Comparison of ENCODE assay signal across 15 cellular contexts in genomic region chr14:100062602-100063001, GRCh38. TPM values are rescaled to one million over a fixed set of nuclear protein-coding genes. Genes with fewer than 3 reads are reported as not detected.
A peak's percentile ranks its signal among the peaks of the same experiment; 100 is the strongest.
DNase-seq lines count a peak whose midpoint lies in the region; ATAC-seq and TF ChIP-seq lines count a peak whose summit lies in the region.
"Had no signal": no experiment of that assay in that cellular context is flagged by ENCODE, and none has a peak within 500 bp of the region (broad histone marks: within the 10 kb centered on the region; RNA-seq: fewer than 3 reads in every experiment).

No MANE protein-coding gene starts in this region.

- DNase-seq in activated CD8-positive, alpha-beta memory T cell treated with anti-CD3 and anti-CD28 coated beads, Interleukin-2, amount 10 ng/mL, durations not matched to agents 7 days and 5 days: peak; percentile 72
- no peak for DNase-seq in activated CD8-positive, alpha-beta memory T cell treated with anti-CD3 and anti-CD28 coated beads, Interleukin-2, amount 50 U/mL, for 4 hours
- DNase-seq in activated B cell treated with CpG ODN at 0.5 μM for 24 hours (no peak), superior temporal gyrus (ENCODE audit: extremely low spot score) (no peak), mesenteric fat pad (ENCODE audit: low spot score) (no peak), NCI-H524 treated with DMSO at 0.1 percent for 48 hours (lab: John Stamatoyannopoulos, UW) (no peak)
- DNase-seq in activated naive CD8-positive, alpha-beta T cell treated with anti-CD3 and anti-CD28 coated beads, Interleukin-2, amount 10 ng/mL, durations not matched to agents 7 days and 5 days: no peak
- DNase-seq: activated CD8-positive, alpha-beta memory T cell treated with anti-CD3 and anti-CD28 coated beads, Interleukin-2, amount 50 U/mL, for 48 hours; H7; hippocampal formation; left colon; NCI-H345; SHP77 treated with DMSO at 0.1 percent for 48 hours had no signal

- H3K4me1 Mint-ChIP-seq in activated CD8-positive, alpha-beta memory T cell treated with anti-CD3 and anti-CD28 coated beads, Interleukin-2, amount 10 ng/mL, durations not matched to agents 7 days and 5 days: peaks cover 68% of the 10 kb centered on the region
- H3K4me1 Mint-ChIP-seq in activated B cell treated with CpG ODN at 0.5 μM for 24 hours: peaks cover 77% of the 10 kb centered on the region
- peaks cover 66% of the 10 kb centered on the region for H3K4me1 Mint-ChIP-seq in activated naive CD8-positive, alpha-beta T cell treated with anti-CD3 and anti-CD28 coated beads, Interleukin-2, amount 10 ng/mL, durations not matched to agents 7 days and 5 days
- H3K4me1 Mint-ChIP-seq in stimulated activated memory B cell treated with anti-CD40 and anti-IgM and Interleukin-4, amounts not matched to agents 10 μg/mL and 1 μg/mL and 100 μg/mL, for 72 hours: peaks cover 92% of the 10 kb centered on the region

- peaks cover 17% of the 10 kb centered on the region for H3K36me3 Mint-ChIP-seq in activated CD8-positive, alpha-beta memory T cell treated with anti-CD3 and anti-CD28 coated beads, Interleukin-2, amount 10 ng/mL, durations not matched to agents 7 days and 5 days
- H3K36me3 Mint-ChIP-seq in activated B cell treated with CpG ODN at 0.5 μM for 24 hours (ENCODE audit: low read depth): peaks cover 7% of the 10 kb centered on the region
- H3K36me3 Mint-ChIP-seq in activated naive CD8-positive, alpha-beta T cell treated with anti-CD3 and anti-CD28 coated beads, Interleukin-2, amount 10 ng/mL, durations not matched to agents 7 days and 5 days: peaks cover 14% of the 10 kb centered on the region
- H3K36me3 Mint-ChIP-seq in stimulated activated memory B cell treated with anti-CD40 and anti-IgM and Interleukin-4, amounts not matched to agents 10 μg/mL and 1 μg/mL and 100 μg/mL, for 72 hours: peaks cover 4% of the 10 kb centered on the region

- TF ChIP-seq CTCF in activated B cell treated with CpG ODN at 0.5 μM for 24 hours (IDR thresholded peaks at IDR 0.05): no peak

- intact Hi-C loops in activated B cell treated with CpG ODN at 0.5 μM for 24 hours (cut with micrococcal nuclease): no loop called here

- POLR2A ChIA-PET in activated B cell treated with CpG ODN at 0.5 μM for 24 hours (lab: Charles Lee): interaction anchor here (0.7 to 2.2 kb wide), 4 partner anchors 9 to 130 kb away, joined by 3 to 9 read pairs (median 6); no protein-coding TSS in a partner anchor
- POLR2A ChIA-PET in activated naive CD8-positive, alpha-beta T cell treated with anti-CD3 and anti-CD28 coated beads, Interleukin-2, amount 10 ng/mL, durations not matched to agents 7 days and 5 days (lab: Charles Lee): interaction anchor here (2.2 to 7.0 kb wide), 3 partner anchors 8 to 19 kb away, joined by 9 to 75 read pairs (median 11); no protein-coding TSS in a partner anchor

- H3K27ac Mint-ChIP-seq in activated CD8-positive, alpha-beta memory T cell treated with anti-CD3 and anti-CD28 coated beads, Interleukin-2, amount 10 ng/mL, durations not matched to agents 7 days and 5 days: peak overlapping the region; percentile 99
- peak overlapping the region; percentile 98 for H3K27ac Mint-ChIP-seq in activated B cell treated with CpG ODN at 0.5 μM for 24 hours
- peak overlapping the region; percentile 97 for H3K27ac Mint-ChIP-seq in activated naive CD8-positive, alpha-beta T cell treated with anti-CD3 and anti-CD28 coated beads, Interleukin-2, amount 10 ng/mL, durations not matched to agents 7 days and 5 days
- H3K27ac Mint-ChIP-seq in stimulated activated memory B cell treated with anti-CD40 and anti-IgM and Interleukin-4, amounts not matched to agents 10 μg/mL and 1 μg/mL and 100 μg/mL, for 72 hours: peak overlapping the region; percentile 97
- H3K27ac Mint-ChIP-seq: progenitor cell of endocrine pancreas had no signal

- peak; percentile 31 for ATAC-seq in activated CD8-positive, alpha-beta memory T cell treated with anti-CD3 and anti-CD28 coated beads, Interleukin-2, amount 10 ng/mL, durations not matched to agents 7 days and 5 days
- no peak for ATAC-seq in activated B cell treated with CpG ODN at 0.5 μM for 24 hours (ENCODE audit: low read depth)
- peak; percentile 15 for ATAC-seq in activated naive CD8-positive, alpha-beta T cell treated with anti-CD3 and anti-CD28 coated beads, Interleukin-2, amount 10 ng/mL, durations not matched to agents 7 days and 5 days (ENCODE audit: low read depth)
- no peak for ATAC-seq in stimulated activated memory B cell treated with anti-CD40 and anti-IgM and Interleukin-4, amounts not matched to agents 10 μg/mL and 1 μg/mL and 100 μg/mL, for 72 hours
- ATAC-seq: left colon had no signal

- no peaks in the 10 kb centered on the region for H3K27me3 Mint-ChIP-seq in activated CD8-positive, alpha-beta memory T cell treated with anti-CD3 and anti-CD28 coated beads, Interleukin-2, amount 10 ng/mL, durations not matched to agents 7 days and 5 days
- no peaks in the 10 kb centered on the region for H3K27me3 Mint-ChIP-seq in activated B cell treated with CpG ODN at 0.5 μM for 24 hours
- H3K27me3 Mint-ChIP-seq in activated naive CD8-positive, alpha-beta T cell treated with anti-CD3 and anti-CD28 coated beads, Interleukin-2, amount 10 ng/mL, durations not matched to agents 7 days and 5 days: no peaks in the 10 kb centered on the region
- H3K27me3 Mint-ChIP-seq in stimulated activated memory B cell treated with anti-CD40 and anti-IgM and Interleukin-4, amounts not matched to agents 10 μg/mL and 1 μg/mL and 100 μg/mL, for 72 hours: no peaks in the 10 kb centered on the region
- H3K27me3 Mint-ChIP-seq: progenitor cell of endocrine pancreas had no signal

- peak overlapping the region; percentile 62 for H3K4me3 Mint-ChIP-seq in activated CD8-positive, alpha-beta memory T cell treated with anti-CD3 and anti-CD28 coated beads, Interleukin-2, amount 10 ng/mL, durations not matched to agents 7 days and 5 days
- peak overlapping the region; percentile 44 for H3K4me3 Mint-ChIP-seq in activated B cell treated with CpG ODN at 0.5 μM for 24 hours
- H3K4me3 Mint-ChIP-seq in activated naive CD8-positive, alpha-beta T cell treated with anti-CD3 and anti-CD28 coated beads, Interleukin-2, amount 10 ng/mL, durations not matched to agents 7 days and 5 days: peak overlapping the region; percentile 96
- H3K4me3 Mint-ChIP-seq in stimulated activated memory B cell treated with anti-CD40 and anti-IgM and Interleukin-4, amounts not matched to agents 10 μg/mL and 1 μg/mL and 100 μg/mL, for 72 hours: peak overlapping the region; percentile 31

- H3K9me3 Mint-ChIP-seq in activated CD8-positive, alpha-beta memory T cell treated with anti-CD3 and anti-CD28 coated beads, Interleukin-2, amount 10 ng/mL, durations not matched to agents 7 days and 5 days (ENCODE audit: low read depth): no peaks in the 10 kb centered on the region
- no peaks in the 10 kb centered on the region for H3K9me3 Mint-ChIP-seq in activated B cell treated with CpG ODN at 0.5 μM for 24 hours
- no peaks in the 10 kb centered on the region for H3K9me3 Mint-ChIP-seq in activated naive CD8-positive, alpha-beta T cell treated with anti-CD3 and anti-CD28 coated beads, Interleukin-2, amount 10 ng/mL, durations not matched to agents 7 days and 5 days
- no peaks in the 10 kb centered on the region for H3K9me3 Mint-ChIP-seq in stimulated activated memory B cell treated with anti-CD40 and anti-IgM and Interleukin-4, amounts not matched to agents 10 μg/mL and 1 μg/mL and 100 μg/mL, for 72 hours

- CTCF ChIA-PET in activated CD8-positive, alpha-beta memory T cell treated with anti-CD3 and anti-CD28 coated beads, Interleukin-2, amount 10 ng/mL, durations not matched to agents 7 days and 5 days (lab: Charles Lee): interaction anchor here (2.1 to 25.9 kb wide), 3 partner anchors 13 to 130 kb away, joined by 8 to 476 read pairs (median 9); partner anchors contain the start of gene EVL
- CTCF ChIA-PET in activated B cell treated with CpG ODN at 0.5 μM for 24 hours (lab: Charles Lee): interaction anchor here (0.8 to 2.4 kb wide), 3 partner anchors 9 to 130 kb away, joined by 4 to 12 read pairs (median 7); no protein-coding TSS in a partner anchor

RNA-seq across cellular contexts. Expression of gene EVL, which starts 2.6 kb away (rescaled TPM):
- 100 to 1,000 TPM; 774 to 910 TPM for total RNA-seq in activated CD8-positive, alpha-beta memory T cell treated with anti-CD3 and anti-CD28 coated beads, Interleukin-2, amount 10 ng/mL, durations not matched to agents 7 days and 5 days
- total RNA-seq in activated B cell treated with CpG ODN at 0.5 μM for 24 hours: 229 and 272 TPM in 2 replicates
- total RNA-seq in activated naive CD8-positive, alpha-beta T cell treated with anti-CD3 and anti-CD28 coated beads, Interleukin-2, amount 10 ng/mL, durations not matched to agents 7 days and 5 days: 1,000 to 10,000 TPM; 1,124 to 1,144 TPM
- 60.5 TPM for total RNA-seq in mesenteric fat pad

Comparison
In these comparisons a context has a peak if more than half of its experiments do, and no peak if none do; other contexts are left out.
1. ATAC-seq: peak in activated CD8-positive, alpha-beta memory T cell treated with anti-CD3 and anti-CD28 coated beads, Interleukin-2, amount 10 ng/mL, durations not matched to agents 7 days and 5 days (single experiment) and activated naive CD8-positive, alpha-beta T cell treated with anti-CD3 and anti-CD28 coated beads, Interleukin-2, amount 10 ng/mL, durations not matched to agents 7 days and 5 days (single experiment); none in activated B cell treated with CpG ODN at 0.5 μM for 24 hours (single experiment) and stimulated activated memory B cell treated with anti-CD40 and anti-IgM and Interleukin-4, amounts not matched to agents 10 μg/mL and 1 μg/mL and 100 μg/mL, for 72 hours (single experiment).
2. H3K4me3 Mint-ChIP-seq: peak in every context shown above with its lines; median percentile 96 in activated naive CD8-positive, alpha-beta T cell treated with anti-CD3 and anti-CD28 coated beads, Interleukin-2, amount 10 ng/mL, durations not matched to agents 7 days and 5 days; 62 in activated CD8-positive, alpha-beta memory T cell treated with anti-CD3 and anti-CD28 coated beads, Interleukin-2, amount 10 ng/mL, durations not matched to agents 7 days and 5 days; 44 in activated B cell treated with CpG ODN at 0.5 μM for 24 hours; 31 in stimulated activated memory B cell treated with anti-CD40 and anti-IgM and Interleukin-4, amounts not matched to agents 10 μg/mL and 1 μg/mL and 100 μg/mL, for 72 hours.
3. Peak in every context shown above with its lines, with median percentiles within 50 percentile points of each other: H3K27ac Mint-ChIP-seq.